Comparison of ENCODE assay signal across 43 cellular contexts in the genomic region with DNA sequence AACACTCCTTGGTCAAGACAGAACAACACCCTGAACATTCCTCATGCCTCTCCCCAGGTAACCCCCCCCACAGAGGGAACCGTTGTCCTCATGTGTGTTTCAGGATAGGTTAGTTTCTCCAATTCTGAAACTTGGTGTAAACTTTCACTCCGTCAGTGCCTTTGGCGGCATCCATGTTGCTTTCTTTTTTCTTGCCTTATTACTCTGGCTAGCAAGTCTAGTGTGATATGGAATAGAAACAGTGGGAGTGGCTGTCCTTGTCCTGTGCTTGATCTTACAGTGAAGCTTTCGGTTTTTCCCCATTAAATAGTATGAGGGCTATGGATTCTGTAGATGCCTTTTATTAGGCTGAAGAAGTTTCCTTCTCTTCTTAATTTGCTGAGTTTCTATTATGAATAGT. TPM values are rescaled to one million over a fixed set of nuclear protein-coding genes. Genes with fewer than 3 reads are reported as not detected.
"Had no signal": no experiment of that assay in that cellular context is flagged by ENCODE, and none has a peak within 500 bp of the region (broad histone marks: within the 10 kb centered on the region; RNA-seq: fewer than 3 reads in every experiment).

No MANE protein-coding gene starts in this region.

- H3K27me3 ChIP-seq: ascending aorta, body of pancreas, brain microvascular endothelial cell, cardiac muscle cell had no signal

- H3K36me3 Mint-ChIP-seq: activated naive CD4-positive, alpha-beta T cell treated with anti-CD3 and anti-CD28 coated beads, Interleukin-2, amount 10 ng/mL, durations not matched to agents 7 days and 5 days; activated naive CD4-positive, alpha-beta T cell treated with anti-CD3 and anti-CD28 coated beads, Interleukin-2, amount 50 U/mL, for 24 hours; activated naive CD8-positive, alpha-beta T cell; activated naive CD8-positive, alpha-beta T cell treated with anti-CD3 and anti-CD28 coated beads for 36 hours; activated naive CD8-positive, alpha-beta T cell treated with anti-CD3 and anti-CD28 coated beads, Interleukin-2, amount 10 ng/mL, durations not matched to agents 7 days and 5 days had no signal

- H3K9me3 ChIP-seq: adrenal gland had no signal

- H3K9me3 Mint-ChIP-seq: activated naive CD4-positive, alpha-beta T cell treated with anti-CD3 and anti-CD28 coated beads, Interleukin-2, amount 50 U/mL, for 24 hours; activated T-helper 17 cell treated with anti-CD3 and anti-CD28 coated beads, Interleukin-2, amount 50 U/mL, for 72 hours had no signal

- H3K36me3 ChIP-seq: adrenal gland, ascending aorta, brain microvascular endothelial cell, breast epithelium, cardiac muscle cell had no signal

- H3K4me1 Mint-ChIP-seq: activated naive CD4-positive, alpha-beta T cell treated with anti-CD3 and anti-CD28 coated beads, Interleukin-2, amount 10 ng/mL, durations not matched to agents 7 days and 5 days; activated naive CD4-positive, alpha-beta T cell treated with anti-CD3 and anti-CD28 coated beads, Interleukin-2, amount 50 U/mL, for 24 hours; activated naive CD8-positive, alpha-beta T cell treated with anti-CD3 and anti-CD28 coated beads for 36 hours; activated naive CD8-positive, alpha-beta T cell treated with anti-CD3 and anti-CD28 coated beads, Interleukin-2, amount 10 ng/mL, durations not matched to agents 7 days and 5 days; activated naive CD8-positive, alpha-beta T cell treated with anti-CD3 and anti-CD28 coated beads, Interleukin-2, amount 50 U/mL, for 24 hours; activated T-helper 17 cell treated with anti-CD3 and anti-CD28 coated beads, Interleukin-2, amount 50 U/mL, for 72 hours; brain; central memory CD8-positive, alpha-beta T cell had no signal

- H3K27ac ChIP-seq: adrenal gland, ascending aorta, body of pancreas, brain microvascular endothelial cell, breast epithelium, cardiac muscle cell had no signal

- DNase-seq: activated effector memory CD4-positive, alpha-beta T cell treated with anti-CD3 and anti-CD28 coated beads, Interleukin-2, amount 50 U/mL, for 16 hours; activated effector memory CD4-positive, alpha-beta T cell treated with Interleukin-2 at 50 U/mL for 16 hours; activated gamma-delta T cell; activated gamma-delta T cell treated with Interleukin-2 at 50 U/mL for 16 hours; activated naive CD4-positive, alpha-beta T cell; activated naive CD4-positive, alpha-beta T cell treated with anti-CD3 and anti-CD28 coated beads for 36 hours; activated naive CD4-positive, alpha-beta T cell treated with anti-CD3 and anti-CD28 coated beads, Interleukin-2, amount 10 ng/mL, durations not matched to agents 7 days and 5 days; activated naive CD4-positive, alpha-beta T cell treated with anti-CD3 and anti-CD28 coated beads, Interleukin-2, amount 50 U/mL, for 16 hours; activated naive CD4-positive, alpha-beta T cell treated with Interleukin-2 at 50 U/mL for 16 hours; activated naive CD8-positive, alpha-beta T cell treated with anti-CD3 and anti-CD28 coated beads for 36 hours; activated naive CD8-positive, alpha-beta T cell treated with anti-CD3 and anti-CD28 coated beads, Interleukin-2, amount 10 ng/mL, durations not matched to agents 7 days and 5 days; activated naive CD8-positive, alpha-beta T cell treated with anti-CD3 and anti-CD28 coated beads, Interleukin-2, amount 50 U/mL, for 24 hours; activated T-cell treated with anti-CD3 and anti-CD28 coated beads, Interleukin-2, amount 50 U/mL, for 24 hours; activated T-cell treated with anti-CD3 and anti-CD28 coated beads, Interleukin-2, amount 50 U/mL, for 4 hours; activated T-cell treated with anti-CD3 and anti-CD28 coated beads, Interleukin-2, amount 50 U/mL, for 48 hours; activated T-cell treated with anti-CD3 and anti-CD28 coated beads, Interleukin-2, amount 50 U/mL, for 72 hours; adrenal gland; amniotic stem cell; amygdala; anterior cingulate cortex; aorta; body of pancreas; brain microvascular endothelial cell; caudate nucleus; central memory CD4-positive, alpha-beta T cell; cerebellar nuclear complex had no signal

- H3K4me1 ChIP-seq: adrenal gland, ascending aorta, body of pancreas, breast epithelium had no signal

- H3K4me3 Mint-ChIP-seq: activated naive CD4-positive, alpha-beta T cell treated with anti-CD3 and anti-CD28 coated beads for 36 hours; activated naive CD4-positive, alpha-beta T cell treated with anti-CD3 and anti-CD28 coated beads, Interleukin-2, amount 10 ng/mL, durations not matched to agents 7 days and 5 days; activated naive CD4-positive, alpha-beta T cell treated with anti-CD3 and anti-CD28 coated beads, Interleukin-2, amount 50 U/mL, for 24 hours; activated naive CD8-positive, alpha-beta T cell; activated naive CD8-positive, alpha-beta T cell treated with anti-CD3 and anti-CD28 coated beads for 36 hours; activated naive CD8-positive, alpha-beta T cell treated with anti-CD3 and anti-CD28 coated beads, Interleukin-2, amount 10 ng/mL, durations not matched to agents 7 days and 5 days; activated naive CD8-positive, alpha-beta T cell treated with anti-CD3 and anti-CD28 coated beads, Interleukin-2, amount 50 U/mL, for 24 hours; activated T-cell treated with anti-CD3 and anti-CD28 coated beads, Interleukin-2, amount 50 U/mL, for 24 hours; activated T-cell treated with anti-CD3 and anti-CD28 coated beads, Interleukin-2, amount 50 U/mL, for 4 hours; activated T-cell treated with anti-CD3 and anti-CD28 coated beads, Interleukin-2, amount 50 U/mL, for 72 hours; activated T-helper 1 cell treated with anti-CD3 and anti-CD28 coated beads, Interleukin-12 subunit alpha, Interleukin-12 subunit beta, Interleukin-2, Interleukin-4 antibody, amounts not matched to agents 30 ng/mL and 10 ng/mL and 1 ng/mL, durations not matched to agents 14 hours and 24 hours and 36 hours; activated T-helper 17 cell treated with anti-CD3 and anti-CD28 coated beads, Interleukin-2, amount 50 U/mL, for 72 hours; brain; central memory CD8-positive, alpha-beta T cell had no signal

- H3K27ac Mint-ChIP-seq: activated naive CD4-positive, alpha-beta T cell treated with anti-CD3 and anti-CD28 coated beads for 36 hours; activated naive CD4-positive, alpha-beta T cell treated with anti-CD3 and anti-CD28 coated beads, Interleukin-2, amount 10 ng/mL, durations not matched to agents 7 days and 5 days; activated naive CD4-positive, alpha-beta T cell treated with anti-CD3 and anti-CD28 coated beads, Interleukin-2, amount 50 U/mL, for 24 hours; activated naive CD4-positive, alpha-beta T cell treated with anti-CD3 and anti-CD28 coated beads, Interleukin-2, amount 50 U/mL, for 72 hours; activated naive CD8-positive, alpha-beta T cell; activated naive CD8-positive, alpha-beta T cell treated with anti-CD3 and anti-CD28 coated beads for 36 hours; activated naive CD8-positive, alpha-beta T cell treated with anti-CD3 and anti-CD28 coated beads, Interleukin-2, amount 10 ng/mL, durations not matched to agents 7 days and 5 days; activated naive CD8-positive, alpha-beta T cell treated with anti-CD3 and anti-CD28 coated beads, Interleukin-2, amount 50 U/mL, for 24 hours; activated T-cell treated with anti-CD3 and anti-CD28 coated beads, Interleukin-2, amount 50 U/mL, for 24 hours; activated T-cell treated with anti-CD3 and anti-CD28 coated beads, Interleukin-2, amount 50 U/mL, for 72 hours; activated T-helper 1 cell treated with anti-CD3 and anti-CD28 coated beads, Interleukin-12 subunit alpha, Interleukin-12 subunit beta, Interleukin-2, Interleukin-4 antibody, amounts not matched to agents 30 ng/mL and 10 ng/mL and 1 ng/mL, durations not matched to agents 14 hours and 24 hours and 36 hours; activated T-helper 17 cell treated with anti-CD3 and anti-CD28 coated beads, Interleukin-2, amount 50 U/mL, for 72 hours; activated T-helper 2 cell treated with anti-CD3 and anti-CD28 coated beads, Interferon-gamma antibody, Interleukin-2, Interleukin-4, amounts not matched to agents 10 μg/mL and 5 μg/mL and 100 μg/mL, durations not matched to agents 14 hours and 24 hours and 36 hours; brain had no signal

- FAIRE-seq: astrocyte, bronchial epithelial cell had no signal

- H3K27me3 Mint-ChIP-seq: activated naive CD4-positive, alpha-beta T cell treated with anti-CD3 and anti-CD28 coated beads, Interleukin-2, amount 10 ng/mL, durations not matched to agents 7 days and 5 days; activated naive CD8-positive, alpha-beta T cell; activated naive CD8-positive, alpha-beta T cell treated with anti-CD3 and anti-CD28 coated beads for 36 hours; activated naive CD8-positive, alpha-beta T cell treated with anti-CD3 and anti-CD28 coated beads, Interleukin-2, amount 10 ng/mL, durations not matched to agents 7 days and 5 days; activated T-cell treated with anti-CD3 and anti-CD28 coated beads, Interleukin-2, amount 50 U/mL, for 24 hours; activated T-helper 17 cell treated with anti-CD3 and anti-CD28 coated beads, Interleukin-2, amount 50 U/mL, for 72 hours; brain; central memory CD8-positive, alpha-beta T cell had no signal

- ATAC-seq: activated naive CD4-positive, alpha-beta T cell treated with anti-CD3 and anti-CD28 coated beads, Interleukin-2, amount 50 U/mL, for 72 hours; activated naive CD8-positive, alpha-beta T cell treated with anti-CD3 and anti-CD28 coated beads, Interleukin-2, amount 50 U/mL, for 24 hours; activated T-cell treated with anti-CD3 and anti-CD28 coated beads, Interleukin-2, amount 50 U/mL, for 4 hours; activated T-cell treated with anti-CD3 and anti-CD28 coated beads, Interleukin-2, amount 50 U/mL, for 72 hours; activated T-helper 17 cell treated with anti-CD3 and anti-CD28 coated beads, Interleukin-2, amount 50 U/mL, for 72 hours; body of pancreas had no signal

- H3K4me3 ChIP-seq: adrenal gland, ascending aorta, body of pancreas, breast epithelium, cardiac muscle cell had no signal

RNA-seq across cellular contexts. Expression of a gene that starts 35.7 kb away (rescaled TPM):
- total RNA-seq: activated naive CD4-positive, alpha-beta T cell treated with anti-CD3 and anti-CD28 coated beads for 36 hours; activated naive CD4-positive, alpha-beta T cell treated with anti-CD3 and anti-CD28 coated beads, Interleukin-2, amount 50 U/mL, for 72 hours; activated naive CD8-positive, alpha-beta T cell treated with anti-CD3 and anti-CD28 coated beads for 36 hours; activated naive CD8-positive, alpha-beta T cell treated with anti-CD3 and anti-CD28 coated beads, Interleukin-2, amount 10 ng/mL, durations not matched to agents 7 days and 5 days; activated T-cell treated with anti-CD3 and anti-CD28 coated beads, Interleukin-2, amount 50 U/mL, for 4 hours; activated T-cell treated with anti-CD3 and anti-CD28 coated beads, Interleukin-2, amount 50 U/mL, for 72 hours; activated T-helper 1 cell treated with anti-CD3 and anti-CD28 coated beads, Interleukin-12 subunit alpha, Interleukin-12 subunit beta, Interleukin-2, Interleukin-4 antibody, amounts not matched to agents 30 ng/mL and 10 ng/mL and 1 ng/mL, durations not matched to agents 14 hours and 24 hours and 36 hours; activated T-helper 17 cell treated with anti-CD3 and anti-CD28 coated beads, Interleukin-2, amount 50 U/mL, for 72 hours; activated T-helper 2 cell treated with anti-CD3 and anti-CD28 coated beads, Interferon-gamma antibody, Interleukin-2, Interleukin-4, amounts not matched to agents 10 μg/mL and 5 μg/mL and 100 μg/mL, durations not matched to agents 14 hours and 24 hours and 36 hours; adrenal gland; aorta; ascending aorta; astrocyte; body of pancreas; breast epithelium; bronchial epithelial cell; cardiac muscle cell; cardiac septum; cerebellum; chondrocyte had no signal
- polyA plus RNA-seq: adipose tissue, adrenal gland, aorta had no signal
